Comparison of ENCODE assay signal across 1 cellular context in genomic region chr21:44939532-44940115, GRCh38.
A peak's percentile ranks its signal among the peaks of the same experiment; 100 is the strongest.
TF ChIP-seq lines count a peak whose summit lies in the region.

TSS of gene SLX9 (plus strand) at chr21:44940029. CDS start at chr21:44940058, 29 bp downstream.

TF ChIP-seq in HepG2, 621 proteins besides CTCF, POLR2A, EP300 and RAD21 (continued from another document and continues in another):
- TF ChIP-seq ZNF280B (CRISPR knock-in tag; IDR thresholded peaks at IDR 0.05; ENCODE audit: borderline replicate concordance) (peak; percentile 77; the same call in 1 of the 2 replicates), RNF219 (CRISPR knock-in tag; IDR thresholded peaks at IDR 0.05) (no peak), ZHX1 (CRISPR knock-in tag; IDR thresholded peaks at IDR 0.05; ENCODE audit: low read depth) (peak; percentile 84; the same call in 1 of the 2 replicates), GATAD2A (CRISPR knock-in tag; IDR thresholded peaks at IDR 0.05) (peak; percentile 31; the same call in 1 of the 2 replicates), ZNF776 (CRISPR knock-in tag; IDR thresholded peaks at IDR 0.05) (peak; percentile 73; the same call in 1 of the 2 replicates), RELA (CRISPR knock-in tag; IDR thresholded peaks at IDR 0.05) (peak; percentile 77; the same call in 1 of the 2 replicates), HNRNPUL1 (IDR thresholded peaks at IDR 0.05; ENCODE audit: low read depth, low read length) (peak; percentile 86), ZNF550 (CRISPR knock-in tag; IDR thresholded peaks at IDR 0.05; ENCODE audit: borderline replicate concordance) (no peak), UBTF (CRISPR knock-in tag; IDR thresholded peaks at IDR 0.05) (peak; percentile 82), ZBTB14 (CRISPR knock-in tag; IDR thresholded peaks at IDR 0.05) (peak; percentile 57; the same call in 1 of the 2 replicates), YEATS4 (CRISPR knock-in tag; IDR thresholded peaks at IDR 0.05; ENCODE audit: borderline replicate concordance) (peak; percentile 94), RFXAP (CRISPR knock-in tag; IDR thresholded peaks at IDR 0.05; ENCODE audit: borderline replicate concordance) (peak; percentile 78), ZNF557 (CRISPR knock-in tag; IDR thresholded peaks at IDR 0.05) (no peak), ZNF263 (CRISPR knock-in tag; IDR thresholded peaks at IDR 0.05) (0 out of 2 replicates have a peak, but pooled peaks have one; percentile 47), KDM2A (CRISPR knock-in tag; IDR thresholded peaks at IDR 0.05; ENCODE audit: borderline replicate concordance, low read depth) (peak; percentile 97), AFF4 (CRISPR knock-in tag; IDR thresholded peaks at IDR 0.05) (0 out of 2 replicates have a peak, but pooled peaks have one; percentile 40), ZSCAN25 (CRISPR knock-in tag; IDR thresholded peaks at IDR 0.05) (no peak; the same call in 1 of the 2 replicates), RARA (CRISPR knock-in tag; IDR thresholded peaks at IDR 0.05) (peak; percentile 36; the same call in 1 of the 2 replicates), ZNF326 (CRISPR knock-in tag; IDR thresholded peaks at IDR 0.05; ENCODE audit: borderline replicate concordance) (no peak), THRA (CRISPR knock-in tag; IDR thresholded peaks at IDR 0.05; ENCODE audit: borderline replicate concordance) (peak; percentile 55), ZBTB21 (CRISPR knock-in tag; IDR thresholded peaks at IDR 0.05) (no peak; the same call in 1 of the 2 replicates), SOX6 (IDR thresholded peaks at IDR 0.05) (no peak), SOX6 (CRISPR knock-in tag; IDR thresholded peaks at IDR 0.05) (peak; percentile 52), NKX3-1 (CRISPR knock-in tag; IDR thresholded peaks at IDR 0.05) (peak; percentile 73), ZNF777 (CRISPR knock-in tag; IDR thresholded peaks at IDR 0.05) (peak; percentile 89), ZFP90 (CRISPR knock-in tag; IDR thresholded peaks at IDR 0.05; ENCODE audit: borderline replicate concordance) (no peak; the same call in 1 of the 2 replicates), ZNF576 (CRISPR knock-in tag; IDR thresholded peaks at IDR 0.05) (peak; percentile 88; the same call in 1 of the 2 replicates), ZNF737 (CRISPR knock-in tag; IDR thresholded peaks at IDR 0.05; ENCODE audit: borderline replicate concordance) (0 out of 2 replicates have a peak, but pooled peaks have one; percentile 68), MXD1 (CRISPR knock-in tag; IDR thresholded peaks at IDR 0.05) (peak; percentile 91), ZNF891 (CRISPR knock-in tag; IDR thresholded peaks at IDR 0.05) (peak; percentile 72), NONO (IDR thresholded peaks at IDR 0.05) (no peak), NONO (CRISPR knock-in tag; conservative IDR thresholded peaks at IDR 0.05) (peak; percentile 99), ZZZ3 (CRISPR knock-in tag; IDR thresholded peaks at IDR 0.05; ENCODE audit: borderline replicate concordance) (peak; percentile 67; the same call in 1 of the 2 replicates), HMGXB3 (CRISPR knock-in tag; IDR thresholded peaks at IDR 0.05; ENCODE audit: borderline replicate concordance) (peak; percentile 62; the same call in 1 of the 2 replicates), BRD4 (CRISPR knock-in tag; IDR thresholded peaks at IDR 0.05) (peak; percentile 64; the same call in 1 of the 2 replicates)
